Comparison of ENCODE assay signal across 1 cellular context in genomic region chr19:56814656-56815055, GRCh38.
TF ChIP-seq lines count a peak whose summit lies in the region.

No MANE protein-coding gene starts in this region.

TF ChIP-seq in HepG2, 621 proteins besides CTCF, POLR2A, EP300 and RAD21 (continued from another document):
- no peak for TF ChIP-seq FOXO4 (CRISPR knock-in tag; conservative IDR thresholded peaks at IDR 0.05)
- TF ChIP-seq SMAD1 (CRISPR knock-in tag; IDR thresholded peaks at IDR 0.05; ENCODE audit: borderline replicate concordance, low read depth): no peak
TF ChIP-seq in HepG2: peak in this region for 3.
